ENCODE assay signal across 10 cellular contexts in genomic region chr3:23671901-23672589, GRCh38.
DNase-seq lines count a peak whose midpoint lies in the region; ATAC-seq and TF ChIP-seq lines count a peak whose summit lies in the region.
"Had no signal": no experiment of that assay in that cellular context is flagged by ENCODE, and none has a peak within 500 bp of the region (broad histone marks: within the 10 kb centered on the region; RNA-seq: fewer than 3 reads in every experiment).

No MANE protein-coding gene starts in this region.

- H2AFZ ChIP-seq in MM.1S (ENCODE audit: low read length): no peak overlapping the region

- H3K27me3 Mint-ChIP-seq in stimulated activated naive CD8-positive, alpha-beta T cell treated with anti-CD3 and anti-CD28 coated beads, Interleukin-15, Interleukin-2, amounts not matched to agents 100 ng/mL and 50 ng/mL, for 24 hours: peaks cover 27% of the 10 kb centered on the region

- H3K36me3 Mint-ChIP-seq in stimulated activated naive CD8-positive, alpha-beta T cell treated with anti-CD3 and anti-CD28 coated beads, Interleukin-15, Interleukin-2, amounts not matched to agents 100 ng/mL and 50 ng/mL, for 24 hours (ENCODE audit: low read depth): no peaks in the 10 kb centered on the region

- no peaks in the 10 kb centered on the region for H3K27me3 ChIP-seq in MM.1S (replicated peaks; ENCODE audit: insufficient read depth, low read length)

- H3K4me1 Mint-ChIP-seq in stimulated activated naive CD8-positive, alpha-beta T cell treated with anti-CD3 and anti-CD28 coated beads, Interleukin-15, Interleukin-2, amounts not matched to agents 100 ng/mL and 50 ng/mL, for 24 hours (ENCODE audit: low read depth): no peaks in the 10 kb centered on the region

- no peaks in the 10 kb centered on the region for H3K9me3 ChIP-seq in MM.1S (replicated peaks; ENCODE audit: insufficient read depth, low read length)

- H4K20me1 ChIP-seq in MM.1S (ENCODE audit: insufficient read depth, low read length): no peaks in the 10 kb centered on the region

- peaks cover 7% of the 10 kb centered on the region; the same call in 1 of the 2 replicates for H3K4me1 ChIP-seq in MM.1S (ENCODE audit: low read length)

- H3F3A ChIP-seq in MM.1S (ENCODE audit: insufficient read depth, low read length): no peaks in the 10 kb centered on the region

- H3K4me3 ChIP-seq in cardiac fibroblast (replicated peaks in 1 of 2; ENCODE audit: low read depth in 2 of 2, low read length in 2 of 2) (peak overlapping the region; percentile 20 to 32), MM.1S (ENCODE audit: low read length) (no peak overlapping the region)
- H3K4me3 ChIP-seq: SK-N-MC had no signal

- H3K27ac Mint-ChIP-seq in stimulated activated naive CD8-positive, alpha-beta T cell treated with anti-CD3 and anti-CD28 coated beads, Interleukin-15, Interleukin-2, amounts not matched to agents 100 ng/mL and 50 ng/mL, for 24 hours: no peak overlapping the region

- H3K9ac ChIP-seq in MM.1S (ENCODE audit: low read length): no peak overlapping the region

- no peaks in the 10 kb centered on the region for H3K79me2 ChIP-seq in MM.1S (ENCODE audit: low read length)

- H3K27ac ChIP-seq in MM.1S (ENCODE audit: low read length): no peak overlapping the region
- H3K27ac ChIP-seq: SK-N-MC had no signal

- H3K4me3 Mint-ChIP-seq in stimulated activated naive CD8-positive, alpha-beta T cell treated with anti-CD3 and anti-CD28 coated beads, Interleukin-15, Interleukin-2, amounts not matched to agents 100 ng/mL and 50 ng/mL, for 24 hours: peak overlapping the region; percentile 9

- H3K9me3 Mint-ChIP-seq in stimulated activated naive CD8-positive, alpha-beta T cell treated with anti-CD3 and anti-CD28 coated beads, Interleukin-15, Interleukin-2, amounts not matched to agents 100 ng/mL and 50 ng/mL, for 24 hours: no peaks in the 10 kb centered on the region

- TF ChIP-seq CTCF in cardiac fibroblast (IDR thresholded peaks at IDR 0.05; ENCODE audit: low read depth, low read length): no peak
- no peak for TF ChIP-seq CTCF in MM.1S (IDR thresholded peaks at IDR 0.05; ENCODE audit: low read length)

- DNase-seq in cardiac fibroblast (ENCODE audit: low read depth in 2 of 2) (peak in 1 of 2 donors; percentile 34), left kidney (ENCODE audit: low read depth, low spot score) (peak; percentile 72), DMS153 (lab: John Stamatoyannopoulos, UW) (no peak), globus pallidus (ENCODE audit: low spot score) (no peak), MM.1S (no peak), A172 (ENCODE audit: low spot score) (no peak)
- DNase-seq: NCI-H187 had no signal

- peak; percentile 39 for ATAC-seq in HG02759 (IDR thresholded peaks at IDR 0.05; ENCODE audit: unreplicated experiment)

- H3K4me2 ChIP-seq in MM.1S (ENCODE audit: low read depth, low read length): no peak overlapping the region

- H3K9me2 ChIP-seq in MM.1S (replicated peaks; ENCODE audit: insufficient read depth, low read length): no peaks in the 10 kb centered on the region

- H3K36me3 ChIP-seq in MM.1S (replicated peaks; ENCODE audit: insufficient read depth, low read length): no peaks in the 10 kb centered on the region
